ENCODE assay signal across 1 cellular context in the genomic region with DNA sequence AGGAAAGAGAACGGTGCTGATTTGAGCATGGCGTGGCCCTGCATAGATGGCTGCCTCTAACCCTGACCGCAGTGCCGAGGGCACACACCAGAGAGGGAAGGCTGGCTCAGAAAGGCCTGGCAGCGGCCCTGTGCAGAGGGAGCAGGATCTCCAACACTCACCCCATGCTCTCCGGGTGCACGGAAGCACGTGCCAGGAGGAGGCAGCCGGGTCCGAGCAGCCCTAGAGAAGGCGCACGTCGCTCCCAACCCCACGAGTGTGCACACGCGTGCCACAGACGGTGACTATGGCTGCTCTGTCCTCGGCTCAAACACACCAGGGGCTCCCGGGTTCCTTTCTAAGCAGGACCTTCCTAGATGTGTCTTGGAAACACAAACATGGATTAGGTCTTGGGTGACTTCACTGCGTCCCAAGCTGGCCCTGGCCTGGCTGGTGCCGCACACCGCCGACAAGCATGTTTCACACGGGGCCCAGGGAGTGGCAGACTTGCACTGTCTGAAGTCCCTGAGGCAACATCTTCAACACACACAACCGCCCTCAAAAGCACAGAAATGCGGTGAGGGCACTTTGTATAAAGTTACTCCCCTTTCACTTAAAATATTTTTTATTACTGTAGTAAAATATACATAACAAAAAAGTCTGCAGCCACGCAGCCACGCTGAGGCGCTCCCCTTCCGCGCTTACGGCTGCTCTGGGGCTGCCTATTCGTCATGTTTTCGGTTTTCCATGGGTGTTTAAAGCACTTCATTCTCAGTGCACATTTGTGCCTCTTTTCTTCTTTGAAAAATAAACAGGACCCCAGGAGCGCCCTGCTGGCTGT.
TF ChIP-seq lines count a peak whose summit lies in the region.

No MANE protein-coding gene starts in this region.

TF ChIP-seq in H1, 55 proteins besides CTCF, POLR2A, EP300 and RAD21:
- TF ChIP-seq SRF (IDR thresholded peaks at IDR 0.05; ENCODE audit: low read depth, low read length) (no peak), GABPA (IDR thresholded peaks at IDR 0.05; ENCODE audit: borderline replicate concordance, insufficient read depth, low read length) (no peak), HDAC6 (IDR thresholded peaks at IDR 0.05; ENCODE audit: low read depth, low read length) (no peak), CHD2 (IDR thresholded peaks at IDR 0.05; ENCODE audit: low read length) (no peak), TEAD4 (IDR thresholded peaks at IDR 0.05; ENCODE audit: low read depth, low read length) (no peak), CBX5 (IDR thresholded peaks at IDR 0.05; ENCODE audit: low read depth, low read length) (no peak)
TF ChIP-seq in H1: peak in this region for 0.
